ENCODE assay signal across 8 cellular contexts in genomic region chr1:180881806-180882509, GRCh38. TPM values are rescaled to one million over a fixed set of nuclear protein-coding genes. Genes with fewer than 3 reads are reported as not detected.
A peak's percentile ranks its signal among the peaks of the same experiment; 100 is the strongest.
DNase-seq lines count a peak whose midpoint lies in the region; ATAC-seq, FAIRE-seq and TF ChIP-seq lines count a peak whose summit lies in the region.

No MANE protein-coding gene starts in this region.

- no peaks in the 10 kb centered on the region for H3K9me3 Mint-ChIP-seq in activated CD4-positive, alpha-beta T cell treated with anti-CD3 and anti-CD28 coated beads, Interleukin-2, amount 10 ng/mL, durations not matched to agents 24 days and 14 days

- H3K4me1 Mint-ChIP-seq in activated CD4-positive, alpha-beta T cell treated with anti-CD3 and anti-CD28 coated beads, Interleukin-2, amount 10 ng/mL, durations not matched to agents 24 days and 14 days = peaks cover 3% of the 10 kb centered on the region

- in situ Hi-C loops in astrocyte of the cerebellum (cut with HindIII; ENCODE audit: low sequenced_read_pairs) = no loop called here
- in situ Hi-C loops in transverse colon (cut with MboI; ENCODE audit: low pct_ligation_motif_present in 1 of 4, low pct_unique_long_range_greater_than_20kb in 1 of 4, low sequenced_read_pairs in 3 of 4) = loop anchor here (10.0 to 25.0 kb wide), 2 partner anchors 280 to 283 kb away; no protein-coding TSS in a partner anchor

- no peaks in the 10 kb centered on the region for H3K27me3 ChIP-seq in transverse colon

- H3K36me3 Mint-ChIP-seq in activated CD4-positive, alpha-beta T cell treated with anti-CD3 and anti-CD28 coated beads, Interleukin-2, amount 10 ng/mL, durations not matched to agents 24 days and 14 days (ENCODE audit: low read depth) = no peaks in the 10 kb centered on the region

- H3K27ac Mint-ChIP-seq in activated CD4-positive, alpha-beta T cell treated with anti-CD3 and anti-CD28 coated beads, Interleukin-2, amount 10 ng/mL, durations not matched to agents 24 days and 14 days = no peak overlapping the region

- no peaks in the 10 kb centered on the region for H3K4me1 ChIP-seq in transverse colon

- TF ChIP-seq EP300 in transverse colon (IDR thresholded peaks at IDR 0.05; ENCODE audit: low read depth) = no peak

- ATAC-seq in HG02798 (IDR thresholded peaks at IDR 0.05; ENCODE audit: poor library complexity, unreplicated experiment) = peak; percentile 42

- DNase-seq in NCI-H510A (lab: John Stamatoyannopoulos, UW) (peak; percentile 8), astrocyte of the cerebellum (ENCODE audit: low read depth) (peak; percentile 33), iPS DF 4.7 (ENCODE audit: extremely low read depth, low spot score) (peak; percentile 22), transverse colon (no peak), activated gamma-delta T cell treated with Interleukin-2 at 50 U/mL for 16 hours (no peak)
- DNase-seq in activated CD4-positive, alpha-beta T cell treated with anti-CD3 and anti-CD28 coated beads, Interleukin-2, amount 10 ng/mL, durations not matched to agents 24 days and 14 days = no peak

- no peak overlapping the region for H3K4me3 Mint-ChIP-seq in activated CD4-positive, alpha-beta T cell treated with anti-CD3 and anti-CD28 coated beads, Interleukin-2, amount 10 ng/mL, durations not matched to agents 24 days and 14 days

- TF ChIP-seq CTCF in astrocyte of the cerebellum (IDR thresholded peaks at IDR 0.05; ENCODE audit: low read depth, low read length, missing control alignments) = peak; percentile 38
- TF ChIP-seq CTCF in transverse colon (IDR thresholded peaks at IDR 0.05) = peak; percentile 25 to 41 (median 29)

- no peaks in the 10 kb centered on the region for H3K9me3 ChIP-seq in transverse colon

- FAIRE-seq in G401.6 (lab: Jason Lieb, UNC) = peak; percentile 92

- peaks cover 0 to 5% (median 0%) of the 10 kb centered on the region in 4 donors for H3K36me3 ChIP-seq in transverse colon

- no peaks in the 10 kb centered on the region for H3K27me3 Mint-ChIP-seq in activated CD4-positive, alpha-beta T cell treated with anti-CD3 and anti-CD28 coated beads, Interleukin-2, amount 10 ng/mL, durations not matched to agents 24 days and 14 days

- no peak for TF ChIP-seq POLR2A in transverse colon (IDR thresholded peaks at IDR 0.05)

- H3K27ac ChIP-seq in transverse colon = no peak overlapping the region

- H3K4me3 ChIP-seq in astrocyte of the cerebellum (ENCODE audit: low read depth, low read length) = no peak overlapping the region
- no peak overlapping the region for H3K4me3 ChIP-seq in transverse colon

- intact Hi-C loops in transverse colon (cut with DNase I; ENCODE audit: low total_unique reads) = loop anchor here (10.0 kb wide), 1 partner anchor 283 kb away; no protein-coding TSS in a partner anchor
- intact Hi-C loops in activated CD4-positive, alpha-beta T cell treated with anti-CD3 and anti-CD28 coated beads, Interleukin-2, amount 10 ng/mL, durations not matched to agents 24 days and 14 days (cut with micrococcal nuclease) = loop anchor here (1.0 to 10.0 kb wide), 3 partner anchors 153 to 284 kb away; partner anchors contain the start of gene MR1

- 67 to 77% methylated on average over 6 of the region's 6 CpGs for WGBS in transverse colon (ENCODE audit: low coverage in 1 of 2), 2 donors

RNA-seq across cellular contexts. Expression of gene KIAA1614, which starts 30.7 kb away (rescaled TPM):
- total RNA-seq in transverse colon = 1 to 10 TPM; 2.3 to 9.4 (median 2.8) TPM
- total RNA-seq in activated CD4-positive, alpha-beta T cell treated with anti-CD3 and anti-CD28 coated beads, Interleukin-2, amount 10 ng/mL, durations not matched to agents 24 days and 14 days = 0.16 and 0.26 TPM in 2 replicates

Comparison
In these comparisons a context has a peak if more than half of its experiments do, and no peak if none do; other contexts are left out.
1. DNase-seq: peak in NCI-H510A (single experiment), astrocyte of the cerebellum (single experiment) and iPS DF 4.7 (single experiment); none in transverse colon (single experiment), activated gamma-delta T cell treated with Interleukin-2 at 50 U/mL for 16 hours (single experiment) and activated CD4-positive, alpha-beta T cell treated with anti-CD3 and anti-CD28 coated beads, Interleukin-2, amount 10 ng/mL, durations not matched to agents 24 days and 14 days (single experiment).